In genomic region chr17:78494189-78494960, GRCh38 we compare ENCODE assay signal across 18 cellular contexts.
A peak's percentile ranks its signal among the peaks of the same experiment; 100 is the strongest.
DNase-seq lines count a peak whose midpoint lies in the region; ATAC-seq, FAIRE-seq and TF ChIP-seq lines count a peak whose summit lies in the region.
"Had no signal": no experiment of that assay in that cellular context is flagged by ENCODE, and none has a peak within 500 bp of the region (broad histone marks: within the 10 kb centered on the region; RNA-seq: fewer than 3 reads in every experiment).

No MANE protein-coding gene starts in this region.

- no peak overlapping the region for H2BK120ac ChIP-seq in neuronal stem cell (ENCODE audit: low read depth, low read length)

- no peak overlapping the region for H3K4ac ChIP-seq in neuronal stem cell (ENCODE audit: low read length)

- intact Hi-C loops in kidney (cut with DNase I) (no loop called here), vagina (cut with DNase I) (no loop called here)

- H2BK12ac ChIP-seq in neuronal stem cell (ENCODE audit: low read length): peak overlapping the region; percentile 1

- H3K4me2 ChIP-seq in neuronal stem cell (ENCODE audit: insufficient read depth, low read length, poor library complexity, severe bottlenecking): no peak overlapping the region
- H3K4me2 ChIP-seq: A549 had no signal

- no peak for FAIRE-seq in kidney (lab: Jason Lieb, UNC)
- FAIRE-seq: A549, GM12878, HepG2, HTR-8/SVneo had no signal

- ATAC-seq in HG02981 (IDR thresholded peaks at IDR 0.05; ENCODE audit: unreplicated experiment): no peak
- ATAC-seq: A549, GM12878, HepG2 had no signal

- H3K36me3 ChIP-seq in HEK293 (ENCODE audit: control insufficient read depth in 2 of 2, insufficient read depth in 1 of 2, low read length in 2 of 2): no peaks in the 10 kb centered on the region
- no peaks in the 10 kb centered on the region for H3K36me3 ChIP-seq in kidney (ENCODE audit: control insufficient read depth in 1 of 2, insufficient read depth in 2 of 2, low read length in 2 of 2)
- no peaks in the 10 kb centered on the region for H3K36me3 ChIP-seq in neuronal stem cell (replicated peaks in 1 of 2; ENCODE audit: control insufficient read depth in 2 of 2, insufficient read depth in 2 of 2, low read length in 2 of 2)
- H3K36me3 ChIP-seq in vagina: no peaks in the 10 kb centered on the region
- no peaks in the 10 kb centered on the region for H3K36me3 ChIP-seq in right atrium auricular region
- H3K36me3 ChIP-seq: BE2C had no signal

- peak overlapping the region; percentile 18 for H2AK5ac ChIP-seq in neuronal stem cell (ENCODE audit: low read depth, low read length)

- no peaks in the 10 kb centered on the region for H3K79me1 ChIP-seq in neuronal stem cell (ENCODE audit: low read depth, low read length)

- no peak overlapping the region for H2BK15ac ChIP-seq in neuronal stem cell (ENCODE audit: low read length)

- DNase-seq in kidney (peak; percentile 63), neuronal stem cell (ENCODE audit: low spot score) (no peak), vagina (ENCODE audit: extremely low spot score in 2 of 2) (no peak), right atrium auricular region (ENCODE audit: low spot score) (no peak), SHP77 (lab: John Stamatoyannopoulos, UW) (no peak)
- DNase-seq: BE2C; Calu3; CD4-positive, CD25-positive, alpha-beta regulatory T cell; DMS 273 treated with DMSO at 0.1 percent for 48 hours; DMS79; GOT3; H9 had no signal

- H3K23ac ChIP-seq in neuronal stem cell (ENCODE audit: low read depth, low read length, poor library complexity): peak overlapping the region; percentile 12

- H3K9ac ChIP-seq in kidney (ENCODE audit: low read length in 2 of 2) (no peak overlapping the region), neuronal stem cell (ENCODE audit: low read depth, low read length, poor library complexity) (no peak overlapping the region)

- H3K27ac ChIP-seq in HEK293 (ENCODE audit: extremely low read depth, low read depth, low read length): no peak overlapping the region
- no peak overlapping the region for H3K27ac ChIP-seq in kidney (ENCODE audit: low read depth in 2 of 2, low read length in 2 of 2)
- H3K27ac ChIP-seq in neuronal stem cell (replicated peaks; ENCODE audit: low read length): no peak overlapping the region
- no peak overlapping the region for H3K27ac ChIP-seq in vagina
- no peak overlapping the region for H3K27ac ChIP-seq in right atrium auricular region

- no peak for TF ChIP-seq POLR2A in vagina (IDR thresholded peaks at IDR 0.05)

- TF ChIP-seq CTCF in HEK293 (tag by site-specific recombination; IDR thresholded peaks at IDR 0.05): no peak
- TF ChIP-seq CTCF in kidney (IDR thresholded peaks at IDR 0.05; ENCODE audit: borderline replicate concordance, extremely low read depth, insufficient read depth): no peak
- no peak for TF ChIP-seq CTCF in vagina (IDR thresholded peaks at IDR 0.05)
- no peak for TF ChIP-seq CTCF in right atrium auricular region (IDR thresholded peaks at IDR 0.05)

- no peak overlapping the region for H3K14ac ChIP-seq in neuronal stem cell (ENCODE audit: low read length)

- H3K27me3 ChIP-seq in neuronal stem cell (ENCODE audit: control insufficient read depth in 3 of 3, insufficient read depth in 3 of 3, low read depth in 1 of 3, low read length in 3 of 3): peaks cover 0 to 30% (median 0%) of the 10 kb centered on the region in 3 experiments
- no peaks in the 10 kb centered on the region for H3K27me3 ChIP-seq in vagina
- no peaks in the 10 kb centered on the region for H3K27me3 ChIP-seq in right atrium auricular region
- H3K27me3 ChIP-seq: BE2C had no signal

- CTCF ChIA-PET in HEK293 (lab: Yijun Ruan, JAX): interaction anchor here (0.9 to 4.4 kb wide), 3 partner anchors 72 to 214 kb away, joined by 3 to 32 read pairs (median 4); no protein-coding TSS in a partner anchor

- peak overlapping the region; percentile 0 for H3K18ac ChIP-seq in neuronal stem cell (ENCODE audit: low read length)

- H4K8ac ChIP-seq in neuronal stem cell (ENCODE audit: low read depth, low read length): no peak overlapping the region

- H4K91ac ChIP-seq in neuronal stem cell (ENCODE audit: low read depth, low read length, poor library complexity): no peak overlapping the region

- no peak overlapping the region for H2BK5ac ChIP-seq in neuronal stem cell (ENCODE audit: low read length)

- POLR2A ChIA-PET in HEK293 (lab: Yijun Ruan, JAX): no interaction called here

- no CpG with 5 or more reads among the region's 36 CpGs for WGBS in neuronal stem cell (ENCODE audit: extremely low coverage in 2 of 2, insufficient read length in 2 of 2, insufficient replicate concordance in 1 of 2), 2 donors

- H3K4me1 ChIP-seq in HEK293 (ENCODE audit: control insufficient read depth, insufficient read depth, low read length) (no peaks in the 10 kb centered on the region), kidney (ENCODE audit: control insufficient read depth in 1 of 2, insufficient read depth in 1 of 2, low read depth in 1 of 2, low read length in 2 of 2) (no peaks in the 10 kb centered on the region), neuronal stem cell (ENCODE audit: control insufficient read depth in 2 of 2, insufficient read depth in 1 of 2, low read depth in 1 of 2, low read length in 2 of 2) (peaks cover 4 to 7% of the 10 kb centered on the region in 2 donors), vagina (no peaks in the 10 kb centered on the region), right atrium auricular region (no peaks in the 10 kb centered on the region)
- H3K4me1 ChIP-seq: BE2C had no signal

- H2AFZ ChIP-seq in neuronal stem cell (ENCODE audit: low read length): no peak overlapping the region

- no peaks in the 10 kb centered on the region for H3K9me3 ChIP-seq in HEK293 (ENCODE audit: control insufficient read depth, insufficient read depth, low read depth, low read length)
- no peaks in the 10 kb centered on the region for H3K9me3 ChIP-seq in kidney (ENCODE audit: control insufficient read depth in 1 of 2, low read length in 2 of 2)
- H3K9me3 ChIP-seq in neuronal stem cell (replicated peaks in 1 of 2; ENCODE audit: control insufficient read depth in 2 of 2, insufficient read depth in 1 of 2, low read depth in 1 of 2, low read length in 2 of 2): no peaks in the 10 kb centered on the region
- no peaks in the 10 kb centered on the region for H3K9me3 ChIP-seq in vagina
- no peaks in the 10 kb centered on the region for H3K9me3 ChIP-seq in right atrium auricular region
- H3K9me3 ChIP-seq: A549, BE2C had no signal

- no peak overlapping the region for H3K4me3 ChIP-seq in HEK293 (ENCODE audit: low read depth, low read length)
- no peak overlapping the region for H3K4me3 ChIP-seq in kidney (ENCODE audit: low read length in 2 of 2)
- H3K4me3 ChIP-seq in neuronal stem cell (ENCODE audit: low read length in 2 of 2): no peak overlapping the region
- no peak overlapping the region for H3K4me3 ChIP-seq in vagina
- H3K4me3 ChIP-seq in right atrium auricular region: no peak overlapping the region
- H3K4me3 ChIP-seq: A549, GM12878 had no signal

TF ChIP-seq in HEK293, 187 proteins besides CTCF, POLR2A, EP300 and RAD21:
- TF ChIP-seq PATZ1 (tag by site-specific recombination; IDR thresholded peaks at IDR 0.05) (no peak), GLIS2 (tag by site-specific recombination; IDR thresholded peaks at IDR 0.05) (peak; percentile 30; the same call in 1 of the 2 replicates)
